In the genomic region with DNA sequence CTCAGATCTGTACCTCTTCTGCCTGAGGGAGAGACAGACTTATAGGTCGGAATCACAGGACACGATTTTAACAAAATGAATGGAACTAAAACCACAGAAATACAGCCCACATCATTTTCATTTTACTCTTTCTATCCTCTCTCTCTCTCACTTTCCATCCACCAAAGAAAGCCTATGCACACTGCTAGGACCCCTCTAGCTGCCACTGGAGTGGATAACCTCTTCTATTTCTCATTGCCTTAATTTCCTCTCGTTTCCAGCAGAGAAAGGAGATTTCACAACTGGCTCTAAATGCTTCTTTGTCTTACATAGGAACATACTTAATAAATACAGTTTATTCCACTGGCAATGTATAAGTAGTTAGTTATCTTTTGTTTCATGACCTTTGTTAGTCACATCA, we compare ENCODE assay signal across 2 cellular contexts.
TF ChIP-seq lines count a peak whose summit lies in the region.

No MANE protein-coding gene starts in this region.

TF ChIP-seq in Ishikawa, 13 proteins besides CTCF, POLR2A, EP300 and RAD21 (continued from another document):
- TF ChIP-seq, protein P1, sequence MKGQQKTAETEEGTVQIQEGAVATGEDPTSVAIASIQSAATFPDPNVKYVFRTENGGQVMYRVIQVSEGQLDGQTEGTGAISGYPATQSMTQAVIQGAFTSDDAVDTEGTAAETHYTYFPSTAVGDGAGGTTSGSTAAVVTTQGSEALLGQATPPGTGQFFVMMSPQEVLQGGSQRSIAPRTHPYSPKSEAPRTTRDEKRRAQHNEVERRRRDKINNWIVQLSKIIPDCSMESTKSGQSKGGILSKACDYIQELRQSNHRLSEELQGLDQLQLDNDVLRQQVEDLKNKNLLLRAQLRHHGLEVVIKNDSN (IDR thresholded peaks at IDR 0.05), result no peak
- no peak for TF ChIP-seq TEAD4 (IDR thresholded peaks at IDR 0.05)

TF ChIP-seq in H1, 55 proteins besides CTCF, POLR2A, EP300 and RAD21 (continued from another document):
- TF ChIP-seq, protein P2, sequence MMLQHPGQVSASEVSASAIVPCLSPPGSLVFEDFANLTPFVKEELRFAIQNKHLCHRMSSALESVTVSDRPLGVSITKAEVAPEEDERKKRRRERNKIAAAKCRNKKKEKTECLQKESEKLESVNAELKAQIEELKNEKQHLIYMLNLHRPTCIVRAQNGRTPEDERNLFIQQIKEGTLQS (IDR thresholded peaks at IDR 0.05; ENCODE audit: insufficient read depth, low read depth, low read length), result no peak
- TF ChIP-seq SAP30 (IDR thresholded peaks at IDR 0.05; ENCODE audit: insufficient read depth, insufficient replicate concordance, low read length) (no peak), GTF2F1 (IDR thresholded peaks at IDR 0.05; ENCODE audit: borderline replicate concordance, low read depth, low read length) (no peak), NANOG (IDR thresholded peaks at IDR 0.05; ENCODE audit: insufficient read depth, low read depth, low read length, poor library complexity, severe bottlenecking) (no peak), CBX8 (IDR thresholded peaks at IDR 0.05; ENCODE audit: borderline replicate concordance, low read depth, low read length) (no peak)
